9 cellular contexts compared by ENCODE assay signal in genomic region chr19:55601127-55601526, GRCh38. TPM values are rescaled to one million over a fixed set of nuclear protein-coding genes. Genes with fewer than 3 reads are reported as not detected.
DNase-seq lines count a peak whose midpoint lies in the region; ATAC-seq, FAIRE-seq and TF ChIP-seq lines count a peak whose summit lies in the region.
"Had no signal": no experiment of that assay in that cellular context is flagged by ENCODE, and none has a peak within 500 bp of the region (broad histone marks: within the 10 kb centered on the region; RNA-seq: fewer than 3 reads in every experiment).

No MANE protein-coding gene starts in this region.

- TF ChIP-seq EP300 in HepG2 (IDR thresholded peaks at IDR 0.05; ENCODE audit: low read depth in 2 of 2, low read length in 2 of 2) (no peak), HepG2 (CRISPR knock-in tag; IDR thresholded peaks at IDR 0.05; ENCODE audit: borderline replicate concordance) (no peak)

- TF ChIP-seq POLR2A in adrenal gland (IDR thresholded peaks at IDR 0.05): no peak
- TF ChIP-seq POLR2A in HepG2 (IDR thresholded peaks at IDR 0.05; ENCODE audit: insufficient read depth in 1 of 2, low read depth in 2 of 2, low read length in 2 of 2): no peak

- peak overlapping the region; percentile 75 for H3K9ac ChIP-seq in HepG2 (ENCODE audit: insufficient read depth, low read depth, low read length)

- H4K20me1 ChIP-seq in HepG2 (ENCODE audit: insufficient read depth, low read length): 0 out of 2 replicates have a peak, but pooled peaks cover 6% of the 10 kb centered on the region

- H3K4me1 ChIP-seq in adrenal gland (replicated peaks in 1 of 2) (peaks cover 7 to 18% of the 10 kb centered on the region in 2 donors), HepG2 (ENCODE audit: insufficient read depth, low read length) (peaks cover 42% of the 10 kb centered on the region), thoracic aorta (ENCODE audit: control insufficient read depth in 1 of 2, low read depth in 2 of 2) (peaks cover 8 to 31% of the 10 kb centered on the region in 2 donors)

- no TSS peak for BruUV-seq in HepG2 (replicated peaks; lab: Mats Ljungman, UMichigan)

- H3K9me3 ChIP-seq in adrenal gland (replicated peaks in 1 of 3) (no peaks in the 10 kb centered on the region), HepG2 (ENCODE audit: low read length) (no peaks in the 10 kb centered on the region), thoracic aorta (no peaks in the 10 kb centered on the region)

- H3K4me3 Mint-ChIP-seq in activated T-cell treated with anti-CD3 and anti-CD28 coated beads, Interleukin-2, amount 50 U/mL, for 24 hours: peak overlapping the region; percentile 97

- H3K36me3 ChIP-seq in adrenal gland (replicated peaks in 1 of 2): peaks cover 0 to 4% of the 10 kb centered on the region in 2 donors
- H3K36me3 ChIP-seq in HepG2 (replicated peaks in 1 of 2; ENCODE audit: control insufficient read depth in 1 of 2, insufficient read depth in 2 of 2, low read length in 2 of 2): peaks cover 3 to 14% of the 10 kb centered on the region in 2 experiments; a peak in 4 of 5 replicates
- H3K36me3 ChIP-seq in thoracic aorta: peaks cover 12% of the 10 kb centered on the region

- peaks cover 42% of the 10 kb centered on the region for H3K36me3 Mint-ChIP-seq in activated T-cell treated with anti-CD3 and anti-CD28 coated beads, Interleukin-2, amount 50 U/mL, for 24 hours (ENCODE audit: low read depth)

- peak overlapping the region in 4 of 5 donors; percentile 93 to 98 (median 96) for H3K27ac ChIP-seq in adrenal gland
- peak overlapping the region; percentile 98 for H3K27ac ChIP-seq in HepG2 (ENCODE audit: extremely low read length, insufficient read depth, low read length)
- H3K27ac ChIP-seq in thoracic aorta: peak overlapping the region; percentile 94 to 98

- no peak for ATAC-seq in HepG2
- no peak for ATAC-seq in thoracic aorta (ENCODE audit: insufficient number of reproducible peaks, low FRiP score, low read depth)
- no peak for ATAC-seq in HG03565 (IDR thresholded peaks at IDR 0.05; ENCODE audit: unreplicated experiment)
- ATAC-seq in HG02623 (IDR thresholded peaks at IDR 0.05; ENCODE audit: unreplicated experiment): no peak

- H2AFZ ChIP-seq in HepG2 (ENCODE audit: low read length): no peak overlapping the region

- 71 to 74% (median 73%) methylated on average over 6 of the region's 6 CpGs for WGBS in adrenal gland, 4 donors
- WGBS in HepG2 (ENCODE audit: low lambda C conversion rate): 65% methylated on average over 6 of the region's 6 CpGs

- H3K27me3 ChIP-seq in adrenal gland (no peaks in the 10 kb centered on the region), HepG2 (ENCODE audit: control insufficient read depth in 1 of 2, insufficient read depth in 2 of 2, low read length in 2 of 2) (no peaks in the 10 kb centered on the region; a peak in 1 of 5 replicates), thoracic aorta (replicated peaks; ENCODE audit: insufficient read depth) (no peaks in the 10 kb centered on the region)

- H3K4me3 ChIP-seq in adrenal gland (peak overlapping the region in 1 of 4 donors; percentile 95), HepG2 (replicated peaks in 1 of 3; ENCODE audit: insufficient read depth in 1 of 3, low read depth in 2 of 3, low read length in 3 of 3) (peak overlapping the region; percentile 73 to 94 (median 90)), thoracic aorta (peak overlapping the region; percentile 97)

- TF ChIP-seq CTCF in adrenal gland (IDR thresholded peaks at IDR 0.05) (no peak), HepG2 (CRISPR knock-in tag; IDR thresholded peaks at IDR 0.05) (no peak), thoracic aorta (IDR thresholded peaks at IDR 0.05) (no peak)

- H3K9me3 Mint-ChIP-seq in activated T-cell treated with anti-CD3 and anti-CD28 coated beads, Interleukin-2, amount 50 U/mL, for 24 hours: peaks cover 4% of the 10 kb centered on the region

- H3K27me3 Mint-ChIP-seq in activated T-cell treated with anti-CD3 and anti-CD28 coated beads, Interleukin-2, amount 50 U/mL, for 24 hours: no peaks in the 10 kb centered on the region

- peaks cover 41% of the 10 kb centered on the region for H3K4me1 Mint-ChIP-seq in activated T-cell treated with anti-CD3 and anti-CD28 coated beads, Interleukin-2, amount 50 U/mL, for 24 hours (ENCODE audit: low read depth)

- no peak for DNase-seq in activated T-cell treated with anti-CD3 and anti-CD28 coated beads, Interleukin-2, amount 50 U/mL, for 24 hours
- DNase-seq in activated T-cell treated with anti-CD3 and anti-CD28 coated beads, Interleukin-2, amount 50 U/mL, for 1 hour: no peak
- DNase-seq in adrenal gland (no peak), HepG2 (ENCODE audit: low spot score) (no peak), thoracic aorta (ENCODE audit: low spot score) (no peak), SK-N-DZ (ENCODE audit: low spot score) (no peak)
- DNase-seq: dermis blood vessel endothelial cell had no signal

- no peak for FAIRE-seq in HepG2 (lab: Jason Lieb, UNC)

- H3K79me2 ChIP-seq in HepG2 (ENCODE audit: insufficient read depth, low read length): peaks cover 2% of the 10 kb centered on the region

- intact Hi-C loops in adrenal gland (cut with DNase I): no loop called here
- intact Hi-C loops in HepG2 (cut with micrococcal nuclease; ENCODE audit: unreplicated experiment): loop anchor here (2.0 to 10.0 kb wide), 2 partner anchors 14 to 46 kb away; no protein-coding TSS in a partner anchor

- H3K27ac Mint-ChIP-seq in activated T-cell treated with anti-CD3 and anti-CD28 coated beads, Interleukin-2, amount 50 U/mL, for 24 hours: peak overlapping the region; percentile 88

- POLR2A ChIA-PET in HepG2 (lab: Yijun Ruan, JAX): interaction anchor here (1.1 to 4.9 kb wide), 5 partner anchors 16 to 345 kb away, joined by 3 to 66 read pairs (median 19); partner anchors contain the start of genes ZNF579 and ZNF784

- no peak for TF ChIP-seq RAD21 in HepG2 (CRISPR knock-in tag; IDR thresholded peaks at IDR 0.05)

- CTCF ChIA-PET in HepG2 (lab: Yijun Ruan, JAX; ENCODE audit: low intra/inter-chr PET ratio, low total read pairs): no interaction called here

- in situ Hi-C loops in HepG2 (cut with HindIII; ENCODE audit: extremely low pct_ligation_motif_present, low pct_unique_long_range_greater_than_20kb): no loop called here

- H3K4me2 ChIP-seq in HepG2 (ENCODE audit: low read depth, low read length): peak overlapping the region; percentile 88

RNA-seq across cellular contexts. Expression of gene ZNF524, which starts 1.0 kb away (rescaled TPM):
- total RNA-seq in adrenal gland (10 to 100 TPM; 14.1 to 83.7 (median 28.3) TPM), HepG2 (2016; rRNA removed; fragmentation: Illumina TruSeq; extraction: Trizol) (1.6 and 4.6 TPM in 2 replicates), thoracic aorta (10 to 100 TPM; 21.7 to 26.4 TPM)
- polyA plus RNA-seq in adrenal gland (10 to 100 TPM in 2 of 3 donors, under 1 TPM in 1; 0.93 to 57.6 (median 57.1) TPM), HepG2 (2011; rRNA removed) (3.2 and 5.0 TPM in 2 replicates)
- total RNA-seq in HepG2 (2016; cell fraction: cytosol; rRNA removed; fragmentation: Illumina TruSeq; extraction: Trizol; ENCODE audit: low read depth): 6.2 and 7.2 TPM in 2 replicates
- 2.8 and 4.6 TPM in 2 replicates for total RNA-seq in HepG2 (2016; cell fraction: insoluble cytoplasmic fraction; rRNA removed; fragmentation: Illumina TruSeq; extraction: Trizol)
- 7.6 and 10.2 TPM in 2 replicates for total RNA-seq in HepG2 (2016; cell fraction: membrane; rRNA removed; fragmentation: Illumina TruSeq; extraction: Trizol)
- total RNA-seq in HepG2 (2016; cell fraction: nucleus; rRNA removed; fragmentation: Illumina TruSeq; extraction: Trizol): 2.7 TPM in 2 replicates
- polyA plus RNA-seq in HepG2 (2011; cell fraction: cytosol; rRNA removed): 3.9 and 7.0 TPM in 2 replicates
- polyA plus RNA-seq in HepG2 (2011; cell fraction: nucleus; rRNA removed): 8.3 and 9.7 TPM in 2 replicates
- 2.9 and 4.1 TPM in 2 replicates for polyA plus RNA-seq in HepG2 (2012)
- 8.5 and 8.9 TPM in 2 replicates for polyA plus RNA-seq in HepG2 (2016; cell fraction: cytosol; fragmentation: Illumina TruSeq; extraction: Trizol; ENCODE audit: low read depth)
- polyA plus RNA-seq in HepG2 (2016; cell fraction: insoluble cytoplasmic fraction; fragmentation: Illumina TruSeq; extraction: Trizol; ENCODE audit: low read depth): 3.6 and 4.5 TPM in 2 replicates
- 9.0 and 9.5 TPM in 2 replicates for polyA plus RNA-seq in HepG2 (2016; cell fraction: membrane; fragmentation: Illumina TruSeq; extraction: Trizol; ENCODE audit: low read depth)
- polyA plus RNA-seq in HepG2 (2016; cell fraction: nucleus; fragmentation: Illumina TruSeq; extraction: Trizol; ENCODE audit: insufficient read depth, low read depth): 4.9 and 5.2 TPM in 2 replicates
- 3.5 and 3.9 TPM in 2 replicates for polyA minus RNA-seq in HepG2 (2011; rRNA and poly(A)+ RNA removed; ENCODE audit: low replicate concordance)
- 2.5 and 3.1 TPM in 2 replicates for polyA minus RNA-seq in HepG2 (2011; cell fraction: cytosol; rRNA and poly(A)+ RNA removed)
- 2.7 and 3.3 TPM in 2 replicates for polyA minus RNA-seq in HepG2 (2011; cell fraction: nucleus; rRNA and poly(A)+ RNA removed)
- 1.8 and 4.2 TPM in 2 replicates for polyA plus RNA-seq in SK-N-DZ (2014; cell fraction: cytosol; rRNA removed)
- 5.2 and 8.7 TPM in 2 replicates for polyA plus RNA-seq in SK-N-DZ (2014; cell fraction: nucleus; rRNA removed)

RNA-seq across cellular contexts. Expression of gene FIZ1, which starts 1.8 kb away (rescaled TPM):
- total RNA-seq in adrenal gland (10 to 100 TPM in 4 of 8 donors, 1 to 10 TPM in 4; 5.7 to 19.7 (median 10.4) TPM), HepG2 (2016; rRNA removed; fragmentation: Illumina TruSeq; extraction: Trizol) (3.4 and 5.9 TPM in 2 replicates), thoracic aorta (10 to 100 TPM in 1 of 2 donors, 1 to 10 TPM in 1; 9.5 to 17.3 TPM)
- polyA plus RNA-seq in adrenal gland (10 to 100 TPM in 2 of 3 donors, 1 to 10 TPM in 1; 6.3 to 19.6 (median 15.2) TPM), HepG2 (2011; rRNA removed) (3.6 and 4.1 TPM in 2 replicates)
- total RNA-seq in HepG2 (2016; cell fraction: cytosol; rRNA removed; fragmentation: Illumina TruSeq; extraction: Trizol; ENCODE audit: low read depth): 0.97 and 1.0 TPM in 2 replicates
- total RNA-seq in HepG2 (2016; cell fraction: insoluble cytoplasmic fraction; rRNA removed; fragmentation: Illumina TruSeq; extraction: Trizol): 3.3 and 4.8 TPM in 2 replicates
- 3.8 and 4.3 TPM in 2 replicates for total RNA-seq in HepG2 (2016; cell fraction: membrane; rRNA removed; fragmentation: Illumina TruSeq; extraction: Trizol)
- total RNA-seq in HepG2 (2016; cell fraction: nucleus; rRNA removed; fragmentation: Illumina TruSeq; extraction: Trizol): 4.3 and 5.0 TPM in 2 replicates
- 2.4 and 3.2 TPM in 2 replicates for polyA plus RNA-seq in HepG2 (2011; cell fraction: cytosol; rRNA removed)
- 9.6 and 12.9 TPM in 2 replicates for polyA plus RNA-seq in HepG2 (2011; cell fraction: nucleus; rRNA removed)
- 6.5 and 7.8 TPM in 2 replicates for polyA plus RNA-seq in HepG2 (2012)
- 1.7 and 2.0 TPM in 2 replicates for polyA plus RNA-seq in HepG2 (2016; cell fraction: cytosol; fragmentation: Illumina TruSeq; extraction: Trizol; ENCODE audit: low read depth)
- 7.2 and 8.9 TPM in 2 replicates for polyA plus RNA-seq in HepG2 (2016; cell fraction: insoluble cytoplasmic fraction; fragmentation: Illumina TruSeq; extraction: Trizol; ENCODE audit: low read depth)
- 5.5 and 6.4 TPM in 2 replicates for polyA plus RNA-seq in HepG2 (2016; cell fraction: membrane; fragmentation: Illumina TruSeq; extraction: Trizol; ENCODE audit: low read depth)
- polyA plus RNA-seq in HepG2 (2016; cell fraction: nucleus; fragmentation: Illumina TruSeq; extraction: Trizol; ENCODE audit: insufficient read depth, low read depth): 14.5 and 17.0 TPM in 2 replicates
- polyA minus RNA-seq in HepG2 (2011; rRNA and poly(A)+ RNA removed; ENCODE audit: low replicate concordance): 7.4 and 7.8 TPM in 2 replicates
- 4.2 and 4.4 TPM in 2 replicates for polyA minus RNA-seq in HepG2 (2011; cell fraction: cytosol; rRNA and poly(A)+ RNA removed)
- polyA minus RNA-seq in HepG2 (2011; cell fraction: nucleus; rRNA and poly(A)+ RNA removed): 4.4 and 6.8 TPM in 2 replicates
- 1.8 and 3.6 TPM in 2 replicates for polyA plus RNA-seq in SK-N-DZ (2014; cell fraction: cytosol; rRNA removed)
- 4.3 and 9.4 TPM in 2 replicates for polyA plus RNA-seq in SK-N-DZ (2014; cell fraction: nucleus; rRNA removed)

RNA-seq across cellular contexts. Expression of gene ZNF865, which starts 4.3 kb away (rescaled TPM):
- 10 to 100 TPM in 5 of 8 donors, 1 to 10 TPM in 3; 5.3 to 19.6 (median 10.6) TPM for total RNA-seq in adrenal gland
- polyA plus RNA-seq in adrenal gland: 10 to 100 TPM in 2 of 3 donors, 1 to 10 TPM in 1; 2.0 to 24.7 (median 11.7) TPM
- total RNA-seq in HepG2 (2016; rRNA removed; fragmentation: Illumina TruSeq; extraction: Trizol): 0.93 and 1.0 TPM in 2 replicates
- total RNA-seq in HepG2 (2016; cell fraction: cytosol; rRNA removed; fragmentation: Illumina TruSeq; extraction: Trizol; ENCODE audit: low read depth): 0.26 and 0.30 TPM in 2 replicates
- 0.83 and 0.93 TPM in 2 replicates for total RNA-seq in HepG2 (2016; cell fraction: insoluble cytoplasmic fraction; rRNA removed; fragmentation: Illumina TruSeq; extraction: Trizol)
- 1.1 and 1.3 TPM in 2 replicates for total RNA-seq in HepG2 (2016; cell fraction: membrane; rRNA removed; fragmentation: Illumina TruSeq; extraction: Trizol)
- total RNA-seq in HepG2 (2016; cell fraction: nucleus; rRNA removed; fragmentation: Illumina TruSeq; extraction: Trizol): 0.97 and 1.1 TPM in 2 replicates
- 1.0 and 1.5 TPM in 2 replicates for polyA plus RNA-seq in HepG2 (2011; rRNA removed)
- polyA plus RNA-seq in HepG2 (2011; cell fraction: cytosol; rRNA removed): 1.2 and 1.9 TPM in 2 replicates
- 3.2 and 3.9 TPM in 2 replicates for polyA plus RNA-seq in HepG2 (2011; cell fraction: nucleus; rRNA removed)
- polyA plus RNA-seq in HepG2 (2012): 1.9 and 2.1 TPM in 2 replicates
- polyA plus RNA-seq in HepG2 (2016; cell fraction: cytosol; fragmentation: Illumina TruSeq; extraction: Trizol; ENCODE audit: low read depth): 0.71 and 0.81 TPM in 2 replicates
- polyA plus RNA-seq in HepG2 (2016; cell fraction: insoluble cytoplasmic fraction; fragmentation: Illumina TruSeq; extraction: Trizol; ENCODE audit: low read depth): 3.6 and 4.1 TPM in 2 replicates
- polyA plus RNA-seq in HepG2 (2016; cell fraction: membrane; fragmentation: Illumina TruSeq; extraction: Trizol; ENCODE audit: low read depth): 2.4 and 2.8 TPM in 2 replicates
- polyA plus RNA-seq in HepG2 (2016; cell fraction: nucleus; fragmentation: Illumina TruSeq; extraction: Trizol; ENCODE audit: insufficient read depth, low read depth): 6.6 and 6.7 TPM in 2 replicates
- polyA minus RNA-seq in HepG2 (2011; rRNA and poly(A)+ RNA removed; ENCODE audit: low replicate concordance): 2.5 and 2.6 TPM in 2 replicates
- polyA minus RNA-seq in HepG2 (2011; cell fraction: cytosol; rRNA and poly(A)+ RNA removed): 2.0 and 2.2 TPM in 2 replicates
- 0.62 and 0.90 TPM in 2 replicates for polyA minus RNA-seq in HepG2 (2011; cell fraction: nucleus; rRNA and poly(A)+ RNA removed)
- total RNA-seq in thoracic aorta: 10 to 100 TPM; 11.9 to 14.5 TPM
- polyA plus RNA-seq in SK-N-DZ (2014; cell fraction: cytosol; rRNA removed): 1.2 and 1.5 TPM in 2 replicates
- 0.95 and 2.3 TPM in 2 replicates for polyA plus RNA-seq in SK-N-DZ (2014; cell fraction: nucleus; rRNA removed)

RNA-seq across cellular contexts. Expression of gene ZNF579, which starts 20.5 kb away (rescaled TPM):
- 10 to 100 TPM in 2 of 8 donors, 1 to 10 TPM in 6; 3.5 to 15.8 (median 8.4) TPM for total RNA-seq in adrenal gland
- polyA plus RNA-seq in adrenal gland: 10 to 100 TPM in 2 of 3 donors, 1 to 10 TPM in 1; 2.8 to 27.1 (median 12.2) TPM
- total RNA-seq in HepG2 (2016; rRNA removed; fragmentation: Illumina TruSeq; extraction: Trizol): 1.7 and 2.9 TPM in 2 replicates
- 1.3 and 1.6 TPM in 2 replicates for total RNA-seq in HepG2 (2016; cell fraction: cytosol; rRNA removed; fragmentation: Illumina TruSeq; extraction: Trizol; ENCODE audit: low read depth)
- total RNA-seq in HepG2 (2016; cell fraction: insoluble cytoplasmic fraction; rRNA removed; fragmentation: Illumina TruSeq; extraction: Trizol): 1.8 and 2.9 TPM in 2 replicates
- 2.9 and 3.5 TPM in 2 replicates for total RNA-seq in HepG2 (2016; cell fraction: membrane; rRNA removed; fragmentation: Illumina TruSeq; extraction: Trizol)
- total RNA-seq in HepG2 (2016; cell fraction: nucleus; rRNA removed; fragmentation: Illumina TruSeq; extraction: Trizol): 1.2 and 1.9 TPM in 2 replicates
- polyA plus RNA-seq in HepG2 (2011; rRNA removed): 2.1 and 2.2 TPM in 2 replicates
- polyA plus RNA-seq in HepG2 (2011; cell fraction: cytosol; rRNA removed): 1.3 and 2.9 TPM in 2 replicates
- polyA plus RNA-seq in HepG2 (2011; cell fraction: nucleus; rRNA removed): 9.0 and 12.3 TPM in 2 replicates
- 3.6 and 5.7 TPM in 2 replicates for polyA plus RNA-seq in HepG2 (2012)
- polyA plus RNA-seq in HepG2 (2016; cell fraction: cytosol; fragmentation: Illumina TruSeq; extraction: Trizol; ENCODE audit: low read depth): 1.6 and 2.1 TPM in 2 replicates
- 2.8 and 3.3 TPM in 2 replicates for polyA plus RNA-seq in HepG2 (2016; cell fraction: insoluble cytoplasmic fraction; fragmentation: Illumina TruSeq; extraction: Trizol; ENCODE audit: low read depth)
- polyA plus RNA-seq in HepG2 (2016; cell fraction: membrane; fragmentation: Illumina TruSeq; extraction: Trizol; ENCODE audit: low read depth): 2.7 TPM in 2 replicates
- 8.4 and 9.1 TPM in 2 replicates for polyA plus RNA-seq in HepG2 (2016; cell fraction: nucleus; fragmentation: Illumina TruSeq; extraction: Trizol; ENCODE audit: insufficient read depth, low read depth)
- 5.6 and 7.6 TPM in 2 replicates for polyA minus RNA-seq in HepG2 (2011; rRNA and poly(A)+ RNA removed; ENCODE audit: low replicate concordance)
- 3.6 and 4.7 TPM in 2 replicates for polyA minus RNA-seq in HepG2 (2011; cell fraction: cytosol; rRNA and poly(A)+ RNA removed)
- 3.0 and 3.3 TPM in 2 replicates for polyA minus RNA-seq in HepG2 (2011; cell fraction: nucleus; rRNA and poly(A)+ RNA removed)
- total RNA-seq in thoracic aorta: 1 to 10 TPM; 2.4 to 3.9 TPM
- polyA plus RNA-seq in SK-N-DZ (2014; cell fraction: cytosol; rRNA removed): 3.2 and 5.4 TPM in 2 replicates
- 3.1 and 4.9 TPM in 2 replicates for polyA plus RNA-seq in SK-N-DZ (2014; cell fraction: nucleus; rRNA removed)

RNA-seq across cellular contexts. Expression of gene ZNF784, which starts 23.2 kb away (rescaled TPM):
- total RNA-seq in adrenal gland: 10 to 100 TPM in 3 of 8 donors, 1 to 10 TPM in 5; 8.3 to 16.3 (median 9.8) TPM
- 10 to 100 TPM in 1 of 3 donors, 1 to 10 TPM in 2; 3.5 to 13.6 (median 8.3) TPM for polyA plus RNA-seq in adrenal gland
- 4.0 and 4.2 TPM in 2 replicates for total RNA-seq in HepG2 (2016; rRNA removed; fragmentation: Illumina TruSeq; extraction: Trizol)
- total RNA-seq in HepG2 (2016; cell fraction: cytosol; rRNA removed; fragmentation: Illumina TruSeq; extraction: Trizol; ENCODE audit: low read depth): 1.1 and 1.3 TPM in 2 replicates
- total RNA-seq in HepG2 (2016; cell fraction: insoluble cytoplasmic fraction; rRNA removed; fragmentation: Illumina TruSeq; extraction: Trizol): 3.2 and 4.6 TPM in 2 replicates
- 3.3 and 3.7 TPM in 2 replicates for total RNA-seq in HepG2 (2016; cell fraction: membrane; rRNA removed; fragmentation: Illumina TruSeq; extraction: Trizol)
- 1.9 and 2.1 TPM in 2 replicates for total RNA-seq in HepG2 (2016; cell fraction: nucleus; rRNA removed; fragmentation: Illumina TruSeq; extraction: Trizol)
- 4.1 and 5.1 TPM in 2 replicates for polyA plus RNA-seq in HepG2 (2011; rRNA removed)
- 2.9 and 3.0 TPM in 2 replicates for polyA plus RNA-seq in HepG2 (2011; cell fraction: cytosol; rRNA removed)
- polyA plus RNA-seq in HepG2 (2011; cell fraction: nucleus; rRNA removed): 9.8 and 12.0 TPM in 2 replicates
- polyA plus RNA-seq in HepG2 (2012): 4.6 and 5.3 TPM in 2 replicates
- 1.1 and 1.2 TPM in 2 replicates for polyA plus RNA-seq in HepG2 (2016; cell fraction: cytosol; fragmentation: Illumina TruSeq; extraction: Trizol; ENCODE audit: low read depth)
- 4.7 and 4.8 TPM in 2 replicates for polyA plus RNA-seq in HepG2 (2016; cell fraction: insoluble cytoplasmic fraction; fragmentation: Illumina TruSeq; extraction: Trizol; ENCODE audit: low read depth)
- 1.6 and 1.9 TPM in 2 replicates for polyA plus RNA-seq in HepG2 (2016; cell fraction: membrane; fragmentation: Illumina TruSeq; extraction: Trizol; ENCODE audit: low read depth)
- 4.1 and 5.8 TPM in 2 replicates for polyA plus RNA-seq in HepG2 (2016; cell fraction: nucleus; fragmentation: Illumina TruSeq; extraction: Trizol; ENCODE audit: insufficient read depth, low read depth)
- 2.9 and 8.2 TPM in 2 replicates for polyA minus RNA-seq in HepG2 (2011; rRNA and poly(A)+ RNA removed; ENCODE audit: low replicate concordance)
- polyA minus RNA-seq in HepG2 (2011; cell fraction: cytosol; rRNA and poly(A)+ RNA removed): 1.7 and 2.9 TPM in 2 replicates
- 4.8 and 5.4 TPM in 2 replicates for polyA minus RNA-seq in HepG2 (2011; cell fraction: nucleus; rRNA and poly(A)+ RNA removed)
- 10 to 100 TPM in 1 of 2 donors, 1 to 10 TPM in 1; 8.5 to 13.0 TPM for total RNA-seq in thoracic aorta
- polyA plus RNA-seq in SK-N-DZ (2014; cell fraction: cytosol; rRNA removed): 1.7 and 2.9 TPM in 2 replicates
- 1.5 and 1.7 TPM in 2 replicates for polyA plus RNA-seq in SK-N-DZ (2014; cell fraction: nucleus; rRNA removed)
